In the genomic region with DNA sequence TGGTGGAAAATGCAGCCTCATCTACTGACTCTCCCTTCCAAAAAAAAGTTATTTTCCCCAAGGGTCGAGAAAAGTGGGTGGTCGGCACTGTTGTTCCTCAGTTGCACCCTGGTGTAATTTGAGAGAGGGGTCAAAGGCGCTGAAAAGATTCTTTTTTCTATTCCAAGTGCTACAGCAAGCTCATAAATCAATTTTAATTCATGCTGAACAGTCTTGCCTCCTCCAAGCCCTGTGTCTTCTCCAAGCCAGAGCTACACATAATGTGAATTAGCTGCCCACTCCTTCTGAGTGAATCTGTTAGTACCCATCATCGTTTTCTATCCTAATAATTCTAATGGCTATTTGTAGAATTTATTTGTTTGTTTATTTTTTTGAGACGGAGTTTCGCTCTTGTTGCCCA, we compare ENCODE assay signal across 8 cellular contexts. TPM values are rescaled to one million over a fixed set of nuclear protein-coding genes. Genes with fewer than 3 reads are reported as not detected.
DNase-seq lines count a peak whose midpoint lies in the region; ATAC-seq and TF ChIP-seq lines count a peak whose summit lies in the region.

No MANE protein-coding gene starts in this region.

- H2AFZ ChIP-seq in ACC112 (ENCODE audit: low read length, unreplicated experiment) (peak overlapping the region; percentile 92), IMR-90 (replicated peaks; ENCODE audit: low read length, poor library complexity) (peak overlapping the region; percentile 99)

- H3K56ac ChIP-seq in IMR-90 (ENCODE audit: extremely low read depth, insufficient read depth, low read length), result peak overlapping the region; percentile 61

- peaks cover 3% of the 10 kb centered on the region for H3K36me3 Mint-ChIP-seq in mesothelial cell of epicardium

- peak overlapping the region; percentile 7 to 67; a peak in 3 of 4 replicates for H4K8ac ChIP-seq in IMR-90 (ENCODE audit: low read depth in 2 of 2, low read length in 2 of 2)

- 0 out of 2 replicates have a peak overlapping the region, but pooled peaks have one; percentile 10 for H2AK5ac ChIP-seq in IMR-90 (ENCODE audit: low read depth, low read length)

- peak overlapping the region; percentile 89 for H3K27ac Mint-ChIP-seq in mesothelial cell of epicardium

- peak overlapping the region; percentile 80 for H3K4me3 Mint-ChIP-seq in mesothelial cell of epicardium

- peak overlapping the region; percentile 16; the same call in 1 of the 2 replicates for H3K14ac ChIP-seq in IMR-90 (replicated peaks; ENCODE audit: low read depth, low read length)

- H3K27ac ChIP-seq in ACC112 (ENCODE audit: low read depth, low read length) (peak overlapping the region; percentile 19; the same call in 1 of the 2 replicates), IMR-90 (ENCODE audit: insufficient read depth, low read length) (peak overlapping the region; percentile 97), body of pancreas (peak overlapping the region; percentile 75 to 91 (median 87))

- H3K27me3 ChIP-seq in ACC112 (ENCODE audit: insufficient read depth, low read length) (no peaks in the 10 kb centered on the region), IMR-90 (ENCODE audit: control insufficient read depth, insufficient read depth, low read length) (no peaks in the 10 kb centered on the region), body of pancreas (no peaks in the 10 kb centered on the region)

- BruUV-seq in IMR-90 (replicated peaks; lab: Mats Ljungman, UMichigan), result no TSS peak

- H4K5ac ChIP-seq in IMR-90 (ENCODE audit: low read depth, low read length), result no peak overlapping the region

- H3K4ac ChIP-seq in IMR-90 (ENCODE audit: low read depth, low read length), result peak overlapping the region; percentile 78

- H3K4me3 ChIP-seq in ACC112 (ENCODE audit: low read depth, low read length), result peak overlapping the region; percentile 86
- H3K4me3 ChIP-seq in IMR-90 (ENCODE audit: insufficient read depth, low read depth, low read length), result peak overlapping the region; percentile 78
- H3K4me3 ChIP-seq in body of pancreas, result peak overlapping the region; percentile 6 to 36

- H3K27me3 Mint-ChIP-seq in mesothelial cell of epicardium (ENCODE audit: low read depth), result no peaks in the 10 kb centered on the region

- no peaks in the 10 kb centered on the region for H3K9me3 Mint-ChIP-seq in mesothelial cell of epicardium

- no peak for TF ChIP-seq RAD21 in IMR-90 (IDR thresholded peaks at IDR 0.05; ENCODE audit: low read length)

- no peaks in the 10 kb centered on the region for H3K36me3 ChIP-seq in ACC112 (ENCODE audit: insufficient read depth, low read length)
- H3K36me3 ChIP-seq in IMR-90 (ENCODE audit: control insufficient read depth, insufficient read depth, low read length), result peaks cover 5% of the 10 kb centered on the region; the same call in 1 of the 2 replicates
- no peaks in the 10 kb centered on the region for H3K36me3 ChIP-seq in body of pancreas (replicated peaks in 1 of 2; ENCODE audit: insufficient read depth in 1 of 2, low read depth in 2 of 2)

- H2BK5ac ChIP-seq in IMR-90 (ENCODE audit: low read depth, low read length, poor library complexity, severe bottlenecking), result no peak overlapping the region

- peaks cover 12 to 22% of the 10 kb centered on the region in 2 experiments; a peak in 3 of 4 replicates for H3K79me1 ChIP-seq in IMR-90 (ENCODE audit: low read depth in 1 of 2, low read length in 2 of 2)

- H3K4me1 ChIP-seq in ACC112 (ENCODE audit: control insufficient read depth, insufficient read depth, low read length, unreplicated experiment) (peaks cover 16% of the 10 kb centered on the region), IMR-90 (ENCODE audit: control insufficient read depth, insufficient read depth, low read length) (peaks cover 4% of the 10 kb centered on the region; the same call in 1 of the 2 replicates), body of pancreas (peaks cover 46% of the 10 kb centered on the region)

- peak overlapping the region; percentile 87 for H3K4me2 ChIP-seq in IMR-90 (ENCODE audit: low read depth, low read length)

- peak overlapping the region; percentile 82 for H3K9ac ChIP-seq in IMR-90 (ENCODE audit: low read depth, low read length)

- H3K18ac ChIP-seq in IMR-90 (ENCODE audit: low read depth, low read length), result no peak overlapping the region

- H2AK9ac ChIP-seq in IMR-90 (replicated peaks; ENCODE audit: low read depth, low read length, poor library complexity), result peak overlapping the region; percentile 61

- H4K20me1 ChIP-seq in IMR-90 (ENCODE audit: insufficient read depth, low read length), result no peaks in the 10 kb centered on the region

- no peaks in the 10 kb centered on the region for H3K9me3 ChIP-seq in IMR-90 (ENCODE audit: control insufficient read depth, insufficient read depth, low read length)
- no peaks in the 10 kb centered on the region for H3K9me3 ChIP-seq in body of pancreas

- TF ChIP-seq POLR2A in IMR-90 (IDR thresholded peaks at IDR 0.05; ENCODE audit: low read depth, low read length) (no peak), body of pancreas (IDR thresholded peaks at IDR 0.05) (no peak)

- no CpG with 5 or more reads among the region's 6 CpGs for WGBS in IMR-90 (ENCODE audit: extremely low coverage in 2 of 2, insufficient read length in 1 of 2), 2 experiments
- 28 to 33% methylated on average over 6 of the region's 6 CpGs for WGBS in body of pancreas, 2 donors

- H3K23ac ChIP-seq in IMR-90 (ENCODE audit: low read depth, low read length), result peak overlapping the region; percentile 8

- peaks cover 5% of the 10 kb centered on the region for H3K9me1 ChIP-seq in IMR-90 (ENCODE audit: insufficient read depth, low read length)

- H2BK20ac ChIP-seq in IMR-90 (ENCODE audit: low read depth, low read length), result 0 out of 2 replicates have a peak overlapping the region, but pooled peaks have one; percentile 34

- no peak for DNase-seq in IMR-90
- DNase-seq in body of pancreas, result no peak
- DNase-seq in mesothelial cell of epicardium (ENCODE audit: low spot score in 2 of 2, unreplicated experiment in 2 of 2), result no peak
- DNase-seq in NCI-H128 (lab: John Stamatoyannopoulos, UW; ENCODE audit: unreplicated experiment), result no peak

- CTCF ChIA-PET in IMR-90 (lab: Yijun Ruan, JAX), result interaction anchor here (1.9 kb wide), 1 partner anchor 24 kb away, joined by 4 read pairs; no protein-coding TSS in a partner anchor

- H3K79me2 ChIP-seq in ACC112 (ENCODE audit: control insufficient read depth, insufficient read depth, low read length, unreplicated experiment), result peaks cover 9% of the 10 kb centered on the region

- 0 out of 2 replicates have a peak overlapping the region, but pooled peaks have one; percentile 9 for H2BK120ac ChIP-seq in IMR-90 (ENCODE audit: low read depth, low read length)

- no peak overlapping the region for H2BK15ac ChIP-seq in IMR-90 (ENCODE audit: low read depth, low read length)

- dilution Hi-C loops in IMR-90 (cut with HindIII; ENCODE audit: low sequenced_read_pairs, unreplicated experiment), result no loop called here

- ATAC-seq in IMR-90 (ENCODE audit: low read depth), result no peak
- ATAC-seq in body of pancreas, result no peak
- ATAC-seq in HG03469 (IDR thresholded peaks at IDR 0.05; ENCODE audit: unreplicated experiment), result no peak
- ATAC-seq in HG02571 (IDR thresholded peaks at IDR 0.05; ENCODE audit: unreplicated experiment), result no peak
- no peak for ATAC-seq in HG02623 (IDR thresholded peaks at IDR 0.05; ENCODE audit: unreplicated experiment)

- H4K91ac ChIP-seq in IMR-90 (ENCODE audit: insufficient read depth, low read depth, low read length), result no peak overlapping the region; the same call in 1 of the 2 replicates

- peaks cover 9% of the 10 kb centered on the region for H3K4me1 Mint-ChIP-seq in mesothelial cell of epicardium

- intact Hi-C loops in IMR-90 (cut with micrococcal nuclease) (no loop called here), body of pancreas (cut with DNase I) (no loop called here)

- POLR2A ChIA-PET in IMR-90 (lab: Charles Lee; ENCODE audit: unreplicated experiment), result no interaction called here

- no peak for TF ChIP-seq CTCF in IMR-90 (conservative IDR thresholded peaks at IDR 0.05; ENCODE audit: low read depth, low read length)
- no peak for TF ChIP-seq CTCF in body of pancreas (IDR thresholded peaks at IDR 0.05)
- TF ChIP-seq CTCF in mesothelial cell of epicardium (IDR thresholded peaks at IDR 0.05; ENCODE audit: unreplicated experiment), result no peak

- in situ Hi-C loops in IMR-90 (cut with MboI; ENCODE audit: low sequenced_read_pairs), result no loop called here

TF ChIP-seq in IMR-90, 13 proteins besides CTCF, POLR2A, EP300 and RAD21 (continues in another document):
- TF ChIP-seq CEBPB (IDR thresholded peaks at IDR 0.05; ENCODE audit: low read depth, low read length) (no peak), RCOR1 (IDR thresholded peaks at IDR 0.05; ENCODE audit: insufficient replicate concordance, low read length) (no peak), MAFK (IDR thresholded peaks at IDR 0.05; ENCODE audit: low read depth, low read length) (no peak), RFX5 (IDR thresholded peaks at IDR 0.05; ENCODE audit: low read depth, low read length) (no peak), SMC3 (IDR thresholded peaks at IDR 0.05; ENCODE audit: low read depth, low read length) (no peak), BHLHE40 (IDR thresholded peaks at IDR 0.05; ENCODE audit: low read depth, low read length) (no peak), MAZ (IDR thresholded peaks at IDR 0.05; ENCODE audit: borderline replicate concordance, low read depth, low read length) (no peak)
- TF ChIP-seq, protein P1, sequence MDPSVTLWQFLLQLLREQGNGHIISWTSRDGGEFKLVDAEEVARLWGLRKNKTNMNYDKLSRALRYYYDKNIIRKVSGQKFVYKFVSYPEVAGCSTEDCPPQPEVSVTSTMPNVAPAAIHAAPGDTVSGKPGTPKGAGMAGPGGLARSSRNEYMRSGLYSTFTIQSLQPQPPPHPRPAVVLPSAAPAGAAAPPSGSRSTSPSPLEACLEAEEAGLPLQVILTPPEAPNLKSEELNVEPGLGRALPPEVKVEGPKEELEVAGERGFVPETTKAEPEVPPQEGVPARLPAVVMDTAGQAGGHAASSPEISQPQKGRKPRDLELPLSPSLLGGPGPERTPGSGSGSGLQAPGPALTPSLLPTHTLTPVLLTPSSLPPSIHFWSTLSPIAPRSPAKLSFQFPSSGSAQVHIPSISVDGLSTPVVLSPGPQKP (IDR thresholded peaks at IDR 0.05; ENCODE audit: borderline replicate concordance, low read depth, low read length), result no peak

RNA-seq across cellular contexts. Expression of a gene that starts 0.8 kb away (rescaled TPM):
- total RNA-seq in IMR-90 (2012; rRNA removed), result 13.3 and 16.1 TPM in 2 replicates
- polyA plus RNA-seq in IMR-90 (2012; rRNA removed), result 5.2 and 5.4 TPM in 2 replicates
- polyA plus RNA-seq in IMR-90 (2012; cell fraction: cytosol; rRNA removed), result 3.6 and 4.7 TPM in 2 replicates
- 2.5 TPM in 2 replicates for polyA plus RNA-seq in IMR-90 (2012; cell fraction: nucleus; rRNA removed; ENCODE audit: low replicate concordance)
- total RNA-seq in body of pancreas, result 10 to 100 TPM in 1 of 2 donors, 1 to 10 TPM in 1; 4.6 to 27.8 TPM
- 11.0 to 13.2 TPM (median 12.2 TPM) in 3 replicates for total RNA-seq in mesothelial cell of epicardium

RNA-seq across cellular contexts. Expression of a gene that starts 19.2 kb away (rescaled TPM):
- total RNA-seq in IMR-90 (2012; rRNA removed), result 9.3 and 15.3 TPM in 2 replicates
- polyA plus RNA-seq in IMR-90 (2012; rRNA removed), result 14.8 and 15.0 TPM in 2 replicates
- polyA plus RNA-seq in IMR-90 (2012; cell fraction: cytosol; rRNA removed), result 2.3 and 4.2 TPM in 2 replicates
- polyA plus RNA-seq in IMR-90 (2012; cell fraction: nucleus; rRNA removed; ENCODE audit: low replicate concordance), result 2.4 and 16.6 TPM in 2 replicates
- 10 to 100 TPM; 10.9 to 11.9 TPM for total RNA-seq in body of pancreas
- total RNA-seq in mesothelial cell of epicardium, result 29.6 to 33.3 TPM (median 31.3 TPM) in 3 replicates

Comparison
In these comparisons a context has a peak if more than half of its experiments do, and no peak if none do; other contexts are left out.
1. H3K27ac ChIP-seq: peak in every context shown above with its lines; median percentile 97 in IMR-90; 87 in body of pancreas; 19 in ACC112.
2. H3K4me3 ChIP-seq: peak in every context shown above with its lines; median percentile 86 in ACC112; 78 in IMR-90; 21 in body of pancreas.